In genomic region chr20:25553819-25554296, GRCh38 we compare ENCODE assay signal across 11 cellular contexts. TPM values are rescaled to one million over a fixed set of nuclear protein-coding genes. Genes with fewer than 3 reads are reported as not detected.
DNase-seq lines count a peak whose midpoint lies in the region; ATAC-seq, FAIRE-seq and TF ChIP-seq lines count a peak whose summit lies in the region.
"Had no signal": no experiment of that assay in that cellular context is flagged by ENCODE, and none has a peak within 500 bp of the region (broad histone marks: within the 10 kb centered on the region; RNA-seq: fewer than 3 reads in every experiment).

No MANE protein-coding gene starts in this region.

- 0 out of 2 replicates have a peak, but pooled peaks cover 7% of the 10 kb centered on the region for H3K4me1 ChIP-seq in BE2C
- peaks cover 74% of the 10 kb centered on the region for H3K4me1 ChIP-seq in HepG2 (ENCODE audit: insufficient read depth, low read length)

- TF ChIP-seq POLR2A in HepG2 (IDR thresholded peaks at IDR 0.05; ENCODE audit: insufficient read depth in 1 of 2, low read depth in 2 of 2, low read length in 2 of 2) (no peak), GM12891 (IDR thresholded peaks at IDR 0.05; ENCODE audit: low read depth, low read length) (no peak)

- CTCF ChIA-PET in HepG2 (lab: Yijun Ruan, JAX; ENCODE audit: low intra/inter-chr PET ratio, low total read pairs): no interaction called here

- intact Hi-C loops in HepG2 (cut with micrococcal nuclease; ENCODE audit: unreplicated experiment): no loop called here

- TF ChIP-seq EP300 in HepG2 (IDR thresholded peaks at IDR 0.05; ENCODE audit: low read depth in 2 of 2, low read length in 2 of 2) (no peak), HepG2 (CRISPR knock-in tag; IDR thresholded peaks at IDR 0.05; ENCODE audit: borderline replicate concordance) (0 out of 2 replicates have a peak, but pooled peaks have one; percentile 21)

- no peak overlapping the region for H2AFZ ChIP-seq in HepG2 (ENCODE audit: low read length)

- 0 out of 2 replicates have a peak overlapping the region, but pooled peaks have one; percentile 3 for H3K4me2 ChIP-seq in HepG2 (ENCODE audit: low read depth, low read length)

- H4K20me1 ChIP-seq in HepG2 (ENCODE audit: insufficient read depth, low read length): peaks cover 31% of the 10 kb centered on the region; the same call in 1 of the 2 replicates

- TF ChIP-seq RAD21 in HepG2 (CRISPR knock-in tag; IDR thresholded peaks at IDR 0.05): no peak

- H3K27me3 ChIP-seq in BE2C: no peaks in the 10 kb centered on the region
- H3K27me3 ChIP-seq in HepG2 (ENCODE audit: control insufficient read depth in 1 of 2, insufficient read depth in 2 of 2, low read length in 2 of 2): no peaks in the 10 kb centered on the region

- FAIRE-seq in HepG2 (lab: Jason Lieb, UNC) (no peak), GM12891 (lab: Jason Lieb, UNC) (no peak)

- H3K36me3 ChIP-seq in BE2C (no peaks in the 10 kb centered on the region), HepG2 (replicated peaks in 1 of 2; ENCODE audit: control insufficient read depth in 1 of 2, insufficient read depth in 2 of 2, low read length in 2 of 2) (peaks cover 0 to 16% of the 10 kb centered on the region in 2 experiments; a peak in 4 of 5 replicates)

- in situ Hi-C loops in HepG2 (cut with HindIII; ENCODE audit: extremely low pct_ligation_motif_present, low pct_unique_long_range_greater_than_20kb): no loop called here

- no peak overlapping the region for H3K4me3 ChIP-seq in BE2C (ENCODE audit: low read depth, low read length)
- no peak overlapping the region for H3K4me3 ChIP-seq in HFF-Myc (replicated peaks; ENCODE audit: low read depth, low read length)
- H3K4me3 ChIP-seq in HepG2 (replicated peaks in 1 of 3; ENCODE audit: insufficient read depth in 1 of 3, low read depth in 2 of 3, low read length in 3 of 3): no peak overlapping the region

- 65% methylated on average over 6 of the region's 6 CpGs for WGBS in HepG2 (ENCODE audit: low lambda C conversion rate)

- peak; percentile 66 for ATAC-seq in HepG2
- ATAC-seq in HG03175 (IDR thresholded peaks at IDR 0.05; ENCODE audit: unreplicated experiment): no peak
- ATAC-seq in HG03025 (IDR thresholded peaks at IDR 0.05; ENCODE audit: low FRiP score, unreplicated experiment): no peak

- no peak overlapping the region for H3K9ac ChIP-seq in HepG2 (ENCODE audit: insufficient read depth, low read depth, low read length)

- H3K9me3 ChIP-seq in BE2C (no peaks in the 10 kb centered on the region), HepG2 (ENCODE audit: low read length) (no peaks in the 10 kb centered on the region)

- peaks cover 66% of the 10 kb centered on the region for H3K79me2 ChIP-seq in HepG2 (ENCODE audit: insufficient read depth, low read length)

- peak; percentile 71 for DNase-seq in BE2C
- DNase-seq in HFF-Myc (ENCODE audit: extremely low read depth, low read depth): peak; percentile 63
- DNase-seq in HepG2 (ENCODE audit: low spot score): peak; percentile 62
- no peak for DNase-seq in GM12891 (ENCODE audit: insufficient read length, low spot score)
- DNase-seq in activated naive CD4-positive, alpha-beta T cell treated with Interleukin-2 at 50 U/mL for 16 hours: no peak
- DNase-seq: GF-D8; OCI-M1; stimulated activated CD4-positive, alpha-beta T cell treated with anti-CD3 and anti-CD28 coated beads, Interleukin-4, amount 100 ng/mL, for 4 hours had no signal

- POLR2A ChIA-PET in HepG2 (lab: Yijun Ruan, JAX): interaction anchor here (1.2 to 2.1 kb wide), 5 partner anchors 31 to 244 kb away, joined by 3 to 9 read pairs (median 4); no protein-coding TSS in a partner anchor

- TF ChIP-seq CTCF in BE2C (IDR thresholded peaks at IDR 0.05; ENCODE audit: low read depth, low read length): 0 out of 2 replicates have a peak, but pooled peaks have one; percentile 5
- no peak for TF ChIP-seq CTCF in HFF-Myc (IDR thresholded peaks at IDR 0.05; ENCODE audit: low read depth, low read length, missing control alignments)
- no peak for TF ChIP-seq CTCF in VCaP (conservative IDR thresholded peaks at IDR 0.05)
- 0 out of 2 replicates have a peak, but pooled peaks have one; percentile 8 for TF ChIP-seq CTCF in HepG2 (CRISPR knock-in tag; IDR thresholded peaks at IDR 0.05)

- H3K27ac ChIP-seq in VCaP: peak overlapping the region; percentile 80
- no peak overlapping the region for H3K27ac ChIP-seq in HepG2 (ENCODE audit: extremely low read length, insufficient read depth, low read length)

- BruUV-seq in HepG2 (replicated peaks; lab: Mats Ljungman, UMichigan): no TSS peak

TF ChIP-seq in HepG2, 621 proteins besides CTCF, POLR2A, EP300 and RAD21 (continues in another document):
- TF ChIP-seq ZNF264 (CRISPR knock-in tag; IDR thresholded peaks at IDR 0.05): 0 out of 2 replicates have a peak, but pooled peaks have one; percentile 35

TF ChIP-seq in GM12891, 5 proteins besides CTCF, POLR2A, EP300 and RAD21:
- TF ChIP-seq TAF1 (IDR thresholded peaks at IDR 0.05; ENCODE audit: low read depth, low read length): no peak
- no peak for TF ChIP-seq SPI1 (IDR thresholded peaks at IDR 0.05; ENCODE audit: low read depth, low read length)
- TF ChIP-seq POU2F2 (IDR thresholded peaks at IDR 0.05; ENCODE audit: low read depth, low read length): no peak
- no peak for TF ChIP-seq PAX5 (IDR thresholded peaks at IDR 0.05; ENCODE audit: insufficient read depth, low read length, severe bottlenecking)
- no peak for TF ChIP-seq POLR2AphosphoS5 (IDR thresholded peaks at IDR 0.05; ENCODE audit: low read depth, low read length)
TF ChIP-seq in GM12891: peak in this region for 0.

RNA-seq across cellular contexts. Expression of gene NINL, which starts 31.5 kb away (rescaled TPM):
- polyA plus RNA-seq in BE2C (2012; ENCODE audit: insufficient read depth, insufficient read length, low read depth): 2.4 TPM
- total RNA-seq in HepG2 (2016; rRNA removed; fragmentation: Illumina TruSeq; extraction: Trizol): 23.3 and 34.3 TPM in 2 replicates
- total RNA-seq in HepG2 (2016; cell fraction: cytosol; rRNA removed; fragmentation: Illumina TruSeq; extraction: Trizol; ENCODE audit: low read depth): 7.4 and 10.8 TPM in 2 replicates
- total RNA-seq in HepG2 (2016; cell fraction: insoluble cytoplasmic fraction; rRNA removed; fragmentation: Illumina TruSeq; extraction: Trizol): 20.1 and 34.4 TPM in 2 replicates
- 11.6 and 15.7 TPM in 2 replicates for total RNA-seq in HepG2 (2016; cell fraction: membrane; rRNA removed; fragmentation: Illumina TruSeq; extraction: Trizol)
- total RNA-seq in HepG2 (2016; cell fraction: nucleus; rRNA removed; fragmentation: Illumina TruSeq; extraction: Trizol): 37.4 and 38.1 TPM in 2 replicates
- 32.3 and 34.6 TPM in 2 replicates for polyA plus RNA-seq in HepG2 (2011; rRNA removed)
- 24.8 and 25.8 TPM in 2 replicates for polyA plus RNA-seq in HepG2 (2011; cell fraction: cytosol; rRNA removed)
- 114 and 118 TPM in 2 replicates for polyA plus RNA-seq in HepG2 (2011; cell fraction: nucleus; rRNA removed)
- 38.7 and 42.0 TPM in 2 replicates for polyA plus RNA-seq in HepG2 (2012)
- 3.0 and 3.7 TPM in 2 replicates for polyA plus RNA-seq in HepG2 (2016; cell fraction: cytosol; fragmentation: Illumina TruSeq; extraction: Trizol; ENCODE audit: low read depth)
- polyA plus RNA-seq in HepG2 (2016; cell fraction: insoluble cytoplasmic fraction; fragmentation: Illumina TruSeq; extraction: Trizol; ENCODE audit: low read depth): 19.3 and 24.8 TPM in 2 replicates
- polyA plus RNA-seq in HepG2 (2016; cell fraction: membrane; fragmentation: Illumina TruSeq; extraction: Trizol; ENCODE audit: low read depth): 8.1 TPM in 2 replicates
- 90.8 and 96.3 TPM in 2 replicates for polyA plus RNA-seq in HepG2 (2016; cell fraction: nucleus; fragmentation: Illumina TruSeq; extraction: Trizol; ENCODE audit: insufficient read depth, low read depth)
- polyA minus RNA-seq in HepG2 (2011; rRNA and poly(A)+ RNA removed; ENCODE audit: low replicate concordance): 1.7 and 32.6 TPM in 2 replicates
- 6.9 and 8.0 TPM in 2 replicates for polyA minus RNA-seq in HepG2 (2011; cell fraction: cytosol; rRNA and poly(A)+ RNA removed)
- polyA minus RNA-seq in HepG2 (2011; cell fraction: nucleus; rRNA and poly(A)+ RNA removed): 46.9 and 49.6 TPM in 2 replicates
- 0.15 TPM for polyA plus RNA-seq in GM12891 (2012; ENCODE audit: low read depth, missing spikeins)

Comparison
In these comparisons a context has a peak if more than half of its experiments do, and no peak if none do; other contexts are left out.
1. DNase-seq: peak in BE2C (single experiment), HFF-Myc (single experiment) and HepG2 (single experiment); none in GM12891 (single experiment) and activated naive CD4-positive, alpha-beta T cell treated with Interleukin-2 at 50 U/mL for 16 hours (single experiment).
2. CTCF ChIP-seq: peak in BE2C (single experiment) and HepG2 (single experiment); none in HFF-Myc (single experiment) and VCaP (single experiment).